Comparison of ENCODE assay signal across 7 cellular contexts in the genomic region with DNA sequence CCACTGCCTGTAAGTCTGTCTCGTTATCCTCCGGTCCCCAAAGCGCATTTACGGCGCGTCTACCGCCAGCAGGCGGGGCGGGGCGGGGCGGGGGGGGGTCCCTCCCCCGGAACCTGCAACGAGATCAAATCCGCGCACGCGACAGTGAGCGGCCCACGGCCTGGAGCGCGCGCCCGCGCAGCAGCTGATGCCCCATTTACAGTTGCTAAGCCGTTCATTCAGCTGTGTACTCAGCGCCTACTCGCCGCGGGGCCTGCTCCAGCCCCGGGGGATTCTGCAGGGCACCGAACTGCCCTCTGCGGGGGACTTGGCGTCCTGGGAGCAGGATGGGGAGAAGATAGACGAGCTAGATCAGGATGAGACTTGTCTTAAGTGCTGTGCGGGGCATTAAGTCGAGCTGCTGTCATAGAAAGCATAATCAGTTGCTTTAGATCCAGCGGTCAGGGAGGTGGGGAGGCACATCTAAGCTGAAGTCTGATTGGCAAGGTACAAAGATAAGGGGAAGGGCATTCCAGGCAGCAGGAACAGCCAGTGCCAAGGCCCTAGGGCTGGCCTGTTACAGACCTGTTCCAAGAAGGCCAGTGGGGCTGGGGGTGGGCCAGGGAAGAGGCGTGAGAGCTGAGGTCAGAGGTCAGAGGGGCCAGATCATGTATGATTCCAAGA. TPM values are rescaled to one million over a fixed set of nuclear protein-coding genes. Genes with fewer than 3 reads are reported as not detected.
DNase-seq lines count a peak whose midpoint lies in the region; ATAC-seq and TF ChIP-seq lines count a peak whose summit lies in the region.

No MANE protein-coding gene starts in this region.

- TF ChIP-seq CTCF in LNCaP clone FGC (IDR thresholded peaks at IDR 0.05; ENCODE audit: control insufficient read depth, extremely low read depth, insufficient read depth) (no peak), gastroesophageal sphincter (IDR thresholded peaks at IDR 0.05) (no peak), osteocyte (IDR thresholded peaks at IDR 0.05) (no peak), tibial artery (IDR thresholded peaks at IDR 0.05) (no peak)

- intact Hi-C loops in tibial artery (cut with DNase I; ENCODE audit: low total_unique reads), result loop anchor here (2.0 kb wide), 1 partner anchor 43 kb away; no protein-coding TSS in a partner anchor

- H3K36me3 Mint-ChIP-seq in osteocyte (ENCODE audit: unreplicated experiment), result no peaks in the 10 kb centered on the region

- H3K27me3 ChIP-seq in gastroesophageal sphincter, result no peaks in the 10 kb centered on the region
- H3K27me3 ChIP-seq in tibial artery, result no peaks in the 10 kb centered on the region

- H3K36me3 ChIP-seq in gastroesophageal sphincter (no peaks in the 10 kb centered on the region), tibial artery (no peaks in the 10 kb centered on the region)

- H3K27me3 Mint-ChIP-seq in osteocyte (ENCODE audit: unreplicated experiment), result no peaks in the 10 kb centered on the region

- no peaks in the 10 kb centered on the region for H3K9me3 ChIP-seq in gastroesophageal sphincter
- no peaks in the 10 kb centered on the region for H3K9me3 ChIP-seq in tibial artery

- H3K4me3 ChIP-seq in LNCaP clone FGC (ENCODE audit: low read depth, low read length) (peak overlapping the region; percentile 86), gastroesophageal sphincter (peak overlapping the region; percentile 82 to 90), tibial artery (peak overlapping the region; percentile 86 to 90)

- peaks cover 0 to 49% (median 20%) of the 10 kb centered on the region in 3 donors for H3K4me1 ChIP-seq in gastroesophageal sphincter
- peaks cover 0 to 32% (median 19%) of the 10 kb centered on the region in 4 donors for H3K4me1 ChIP-seq in tibial artery

- no peak for TF ChIP-seq POLR2A in gastroesophageal sphincter (IDR thresholded peaks at IDR 0.05)

- DNase-seq in LNCaP clone FGC (ENCODE audit: low read depth) (no peak), SHP77 treated with DMSO at 0.1 percent for 48 hours (lab: John Stamatoyannopoulos, UW) (peak; percentile 53), osteocyte (ENCODE audit: extremely low spot score, unreplicated experiment) (no peak), tibial artery (peak; percentile 44 to 78)
- DNase-seq in activated gamma-delta T cell treated with anti-CD3 and anti-CD28 coated beads, Interleukin-2, amount 50 U/mL, for 16 hours (ENCODE audit: low read depth), result peak; percentile 68

- peak; percentile 37 for ATAC-seq in GM18868 (IDR thresholded peaks at IDR 0.05; ENCODE audit: unreplicated experiment)
- peak; percentile 8 for ATAC-seq in gastroesophageal sphincter

- 19 to 86% methylated on average over 1 to 2 of the region's 38 CpGs for WGBS in gastroesophageal sphincter (ENCODE audit: low coverage in 1 of 2), 2 donors

- H3K9me3 Mint-ChIP-seq in osteocyte (ENCODE audit: unreplicated experiment), result no peaks in the 10 kb centered on the region

- H3K4me1 Mint-ChIP-seq in osteocyte (ENCODE audit: unreplicated experiment), result peaks cover 26% of the 10 kb centered on the region

- H3K27ac ChIP-seq in gastroesophageal sphincter (peak overlapping the region; percentile 86 to 97 (median 92)), tibial artery (peak overlapping the region; percentile 77 to 94)

- no peak for TF ChIP-seq EP300 in gastroesophageal sphincter (IDR thresholded peaks at IDR 0.05)

- peak overlapping the region; percentile 81 for H3K4me3 Mint-ChIP-seq in osteocyte (ENCODE audit: unreplicated experiment)

- H3K27ac Mint-ChIP-seq in osteocyte (ENCODE audit: unreplicated experiment), result peak overlapping the region; percentile 36

RNA-seq across cellular contexts. Expression of a gene that starts 1.4 kb away (rescaled TPM):
- total RNA-seq in gastroesophageal sphincter, result 10 to 100 TPM; 14.0 to 58.2 (median 25.0) TPM
- total RNA-seq in osteocyte, result 4.4 and 5.1 TPM in 2 replicates

RNA-seq across cellular contexts. Expression of a gene that starts 39.5 kb away (rescaled TPM):
- total RNA-seq in gastroesophageal sphincter (1 to 10 TPM; 2.7 to 9.6 (median 3.7) TPM), osteocyte (2.0 and 2.7 TPM in 2 replicates)

Comparison
In these comparisons a context has a peak if more than half of its experiments do, and no peak if none do; other contexts are left out.
1. DNase-seq: peak in SHP77 treated with DMSO at 0.1 percent for 48 hours (single experiment), activated gamma-delta T cell treated with anti-CD3 and anti-CD28 coated beads, Interleukin-2, amount 50 U/mL, for 16 hours (single experiment) and tibial artery (2 of 2); none in LNCaP clone FGC (single experiment) and osteocyte (single experiment).
2. Peak in every context shown above with its lines, with median percentiles within 50 percentile points of each other: H3K4me3 ChIP-seq.